ENCODE assay signal across 9 cellular contexts in the genomic region with DNA sequence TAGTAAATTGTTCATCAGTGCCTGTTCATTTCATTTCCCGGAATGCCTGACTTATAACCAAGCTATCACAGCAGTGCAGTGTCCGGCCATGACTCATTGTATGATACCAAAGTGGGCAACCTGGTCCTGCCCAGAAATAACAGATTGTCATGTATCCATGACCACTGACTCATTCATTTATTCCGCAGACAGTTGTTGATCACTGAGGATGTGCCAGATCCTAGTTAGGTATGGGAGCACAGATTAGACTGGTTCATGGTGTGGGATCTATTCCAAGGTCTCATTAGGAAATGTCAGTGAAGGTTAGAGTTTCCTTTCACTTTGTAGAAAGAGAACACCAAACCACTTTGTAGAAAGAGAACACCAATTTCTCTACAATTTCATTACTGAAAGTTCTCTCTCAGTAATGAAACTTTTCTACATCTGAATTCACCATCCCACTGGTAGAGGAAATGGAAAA. TPM values are rescaled to one million over a fixed set of nuclear protein-coding genes. Genes with fewer than 3 reads are reported as not detected.
DNase-seq lines count a peak whose midpoint lies in the region; ATAC-seq and TF ChIP-seq lines count a peak whose summit lies in the region.
"Had no signal": no experiment of that assay in that cellular context is flagged by ENCODE, and none has a peak within 500 bp of the region (broad histone marks: within the 10 kb centered on the region; RNA-seq: fewer than 3 reads in every experiment).

No MANE protein-coding gene starts in this region.

- peak overlapping the region; percentile 55 to 94 for H3K27ac ChIP-seq in SK-N-SH (ENCODE audit: low read depth in 2 of 2, low read length in 1 of 2)
- no peak overlapping the region for H3K27ac ChIP-seq in vagina

- no peaks in the 10 kb centered on the region for H3K9me3 ChIP-seq in SK-N-SH
- H3K9me3 ChIP-seq in vagina: no peaks in the 10 kb centered on the region

- H3F3A ChIP-seq in SK-N-SH (replicated peaks; ENCODE audit: insufficient read depth): peaks cover 35% of the 10 kb centered on the region

- no peak for TF ChIP-seq CTCF in SK-N-SH (IDR thresholded peaks at IDR 0.05)
- no peak for TF ChIP-seq CTCF in fibroblast of the aortic adventitia (IDR thresholded peaks at IDR 0.05; ENCODE audit: insufficient read depth, low read length)
- no peak for TF ChIP-seq CTCF in vagina (IDR thresholded peaks at IDR 0.05)

- H3K4me1 ChIP-seq in SK-N-SH (ENCODE audit: control insufficient read depth in 1 of 2, insufficient read depth in 2 of 2, low read depth in 1 of 2, low read length in 1 of 2) (peaks cover 10 to 22% of the 10 kb centered on the region in 2 experiments), vagina (peaks cover 20% of the 10 kb centered on the region)

- H2AFZ ChIP-seq in SK-N-SH (ENCODE audit: low read depth): no peak overlapping the region

- H3K4me3 ChIP-seq in SK-N-SH (ENCODE audit: low read depth in 2 of 2, low read length in 1 of 2): 0 out of 4 replicates have a peak overlapping the region, but pooled peaks of 1 of the 2 experiments have one; percentile 15
- H3K4me3 ChIP-seq in fibroblast of the aortic adventitia (ENCODE audit: low read depth, low read length): no peak overlapping the region
- H3K4me3 ChIP-seq in skeletal muscle cell (ENCODE audit: low read depth, low read length): no peak overlapping the region
- no peak overlapping the region for H3K4me3 ChIP-seq in vagina

- intact Hi-C loops in vagina (cut with DNase I): no loop called here

- TF ChIP-seq EP300 in SK-N-SH (IDR thresholded peaks at IDR 0.05; ENCODE audit: borderline replicate concordance in 1 of 2, low read depth in 1 of 2, low read length in 1 of 2): peak in 1 of 2 experiments; percentile 87; a peak in 2 of 4 replicates

- WGBS in SK-N-SH (ENCODE audit: low lambda C conversion rate): 4% methylated on average over 3 of the region's 3 CpGs

- no peak for TF ChIP-seq RAD21 in SK-N-SH (IDR thresholded peaks at IDR 0.05; ENCODE audit: low read length)

- no peaks in the 10 kb centered on the region; the same call in 1 of the 2 replicates for H4K20me1 ChIP-seq in SK-N-SH (ENCODE audit: insufficient read depth)

- H3K79me2 ChIP-seq in SK-N-SH (ENCODE audit: insufficient read depth): peaks cover 70% of the 10 kb centered on the region

- POLR2A ChIA-PET in SK-N-SH (lab: Yijun Ruan, JAX): interaction anchor here (1.5 kb wide), 1 partner anchor 9 kb away, joined by 6 read pairs; a partner anchor contains a TSS

- no peak for TF ChIP-seq POLR2A in vagina (IDR thresholded peaks at IDR 0.05)

- DNase-seq in SK-N-SH (no peak), fibroblast of the aortic adventitia (ENCODE audit: low read depth) (peak; percentile 77), skeletal muscle cell (ENCODE audit: low read depth) (peak; percentile 85), vagina (ENCODE audit: extremely low spot score in 2 of 2) (no peak)
- no peak for DNase-seq in central memory CD4-positive, alpha-beta T cell
- DNase-seq: natural killer cell had no signal

- H3K36me3 ChIP-seq in SK-N-SH (replicated peaks in 1 of 2; ENCODE audit: control insufficient read depth in 1 of 2, insufficient read depth in 2 of 2, low read length in 1 of 2) (peaks cover 53 to 58% of the 10 kb centered on the region in 2 experiments), vagina (no peaks in the 10 kb centered on the region)

- peak overlapping the region; percentile 56; the same call in 1 of the 2 replicates for H3K9ac ChIP-seq in SK-N-SH

- ATAC-seq in GM21717 (IDR thresholded peaks at IDR 0.05; ENCODE audit: unreplicated experiment) (peak; percentile 48), HG03460 (IDR thresholded peaks at IDR 0.05; ENCODE audit: unreplicated experiment) (no peak), HG03108 (IDR thresholded peaks at IDR 0.05; ENCODE audit: unreplicated experiment) (no peak)
- ATAC-seq: natural killer cell had no signal

- CTCF ChIA-PET in SK-N-SH (lab: Yijun Ruan, JAX): interaction anchor here (1.2 kb wide), 2 partner anchors 9 to 413 kb away, joined by 3 to 4 read pairs; no protein-coding TSS in a partner anchor

- H3K9me2 ChIP-seq in SK-N-SH: no peaks in the 10 kb centered on the region

- H3K27me3 ChIP-seq in SK-N-SH (ENCODE audit: insufficient read depth) (no peaks in the 10 kb centered on the region), vagina (no peaks in the 10 kb centered on the region)

- peak overlapping the region; percentile 61; the same call in 1 of the 2 replicates for H3K4me2 ChIP-seq in SK-N-SH

TF ChIP-seq in SK-N-SH, 30 proteins besides CTCF, POLR2A, EP300 and RAD21 (continues in another document):
- TF ChIP-seq FOXM1 (IDR thresholded peaks at IDR 0.05; ENCODE audit: low read depth): 0 out of 2 replicates have a peak, but pooled peaks have one; percentile 19
- TF ChIP-seq, protein P1, sequence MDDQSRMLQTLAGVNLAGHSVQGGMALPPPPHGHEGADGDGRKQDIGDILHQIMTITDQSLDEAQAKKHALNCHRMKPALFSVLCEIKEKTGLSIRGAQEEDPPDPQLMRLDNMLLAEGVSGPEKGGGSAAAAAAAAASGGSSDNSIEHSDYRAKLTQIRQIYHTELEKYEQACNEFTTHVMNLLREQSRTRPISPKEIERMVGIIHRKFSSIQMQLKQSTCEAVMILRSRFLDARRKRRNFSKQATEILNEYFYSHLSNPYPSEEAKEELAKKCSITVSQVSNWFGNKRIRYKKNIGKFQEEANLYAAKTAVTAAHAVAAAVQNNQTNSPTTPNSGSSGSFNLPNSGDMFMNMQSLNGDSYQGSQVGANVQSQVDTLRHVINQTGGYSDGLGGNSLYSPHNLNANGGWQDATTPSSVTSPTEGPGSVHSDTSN (IDR thresholded peaks at IDR 0.05): peak; percentile 89
- no peak for TF ChIP-seq MXI1 (IDR thresholded peaks at IDR 0.05; ENCODE audit: low read depth, low read length)
- peak; percentile 95 for TF ChIP-seq JUND (IDR thresholded peaks at IDR 0.05)
- no peak for TF ChIP-seq GATA2 (CRISPR knock-in tag; IDR thresholded peaks at IDR 0.05)
- TF ChIP-seq NRF1 (IDR thresholded peaks at IDR 0.05; ENCODE audit: low read depth, low read length): no peak
- peak; percentile 56; the same call in 1 of the 2 replicates for TF ChIP-seq RXRA (IDR thresholded peaks at IDR 0.05; ENCODE audit: borderline replicate concordance, low read depth)
- TF ChIP-seq YY1 (IDR thresholded peaks at IDR 0.05; ENCODE audit: low read depth): no peak
- TF ChIP-seq, protein P2, sequence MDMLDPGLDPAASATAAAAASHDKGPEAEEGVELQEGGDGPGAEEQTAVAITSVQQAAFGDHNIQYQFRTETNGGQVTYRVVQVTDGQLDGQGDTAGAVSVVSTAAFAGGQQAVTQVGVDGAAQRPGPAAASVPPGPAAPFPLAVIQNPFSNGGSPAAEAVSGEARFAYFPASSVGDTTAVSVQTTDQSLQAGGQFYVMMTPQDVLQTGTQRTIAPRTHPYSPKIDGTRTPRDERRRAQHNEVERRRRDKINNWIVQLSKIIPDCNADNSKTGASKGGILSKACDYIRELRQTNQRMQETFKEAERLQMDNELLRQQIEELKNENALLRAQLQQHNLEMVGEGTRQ (IDR thresholded peaks at IDR 0.05; ENCODE audit: borderline replicate concordance, low read depth, low read length): no peak
- TF ChIP-seq, protein P3, sequence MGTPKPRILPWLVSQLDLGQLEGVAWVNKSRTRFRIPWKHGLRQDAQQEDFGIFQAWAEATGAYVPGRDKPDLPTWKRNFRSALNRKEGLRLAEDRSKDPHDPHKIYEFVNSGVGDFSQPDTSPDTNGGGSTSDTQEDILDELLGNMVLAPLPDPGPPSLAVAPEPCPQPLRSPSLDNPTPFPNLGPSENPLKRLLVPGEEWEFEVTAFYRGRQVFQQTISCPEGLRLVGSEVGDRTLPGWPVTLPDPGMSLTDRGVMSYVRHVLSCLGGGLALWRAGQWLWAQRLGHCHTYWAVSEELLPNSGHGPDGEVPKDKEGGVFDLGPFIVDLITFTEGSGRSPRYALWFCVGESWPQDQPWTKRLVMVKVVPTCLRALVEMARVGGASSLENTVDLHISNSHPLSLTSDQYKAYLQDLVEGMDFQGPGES (IDR thresholded peaks at IDR 0.05; ENCODE audit: low read depth, low read length): no peak
- TF ChIP-seq TAF1 (IDR thresholded peaks at IDR 0.05; ENCODE audit: borderline replicate concordance, low read depth, low read length): no peak
- no peak for TF ChIP-seq CHD2 (IDR thresholded peaks at IDR 0.05; ENCODE audit: low read length, partially characterized antibody)
- TF ChIP-seq SMC3 (IDR thresholded peaks at IDR 0.05; ENCODE audit: low read depth, low read length): no peak
- peak; percentile 77; the same call in 1 of the 2 replicates for TF ChIP-seq POLR2AphosphoS5 (IDR thresholded peaks at IDR 0.05; ENCODE audit: low read depth, low read length)
- peak; percentile 93 for TF ChIP-seq TCF12 (IDR thresholded peaks at IDR 0.05)
- TF ChIP-seq TEAD4 (IDR thresholded peaks at IDR 0.05; ENCODE audit: borderline replicate concordance, insufficient read depth): peak; percentile 78; the same call in 1 of the 2 replicates
- no peak for TF ChIP-seq GABPA (IDR thresholded peaks at IDR 0.05; ENCODE audit: low read depth)
- TF ChIP-seq, protein P4, sequence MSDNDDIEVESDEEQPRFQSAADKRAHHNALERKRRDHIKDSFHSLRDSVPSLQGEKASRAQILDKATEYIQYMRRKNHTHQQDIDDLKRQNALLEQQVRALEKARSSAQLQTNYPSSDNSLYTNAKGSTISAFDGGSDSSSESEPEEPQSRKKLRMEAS (IDR thresholded peaks at IDR 0.05; ENCODE audit: low read depth): peak; percentile 66

RNA-seq across cellular contexts. Expression of a gene that starts 8.7 kb away (rescaled TPM):
- 94.4 and 143 TPM in 2 replicates for polyA plus RNA-seq in SK-N-SH (2012; rRNA removed)
- polyA plus RNA-seq in SK-N-SH (2012; cell fraction: cytosol; rRNA removed): 140 and 180 TPM in 2 replicates
- polyA plus RNA-seq in SK-N-SH (2012; cell fraction: nucleus; rRNA removed): 72.8 and 166 TPM in 2 replicates
- 42.0 and 102 TPM in 2 replicates for total RNA-seq in fibroblast of the aortic adventitia (ENCODE audit: low replicate concordance)
- 6.1 TPM for total RNA-seq in vagina

Comparison
In these comparisons a context has a peak if more than half of its experiments do, and no peak if none do; other contexts are left out.
1. DNase-seq: peak in fibroblast of the aortic adventitia (single experiment) and skeletal muscle cell (single experiment); none in SK-N-SH (single experiment), central memory CD4-positive, alpha-beta T cell (single experiment) and vagina (0 of 2).